Comparison of ENCODE assay signal across 11 cellular contexts in the genomic region with DNA sequence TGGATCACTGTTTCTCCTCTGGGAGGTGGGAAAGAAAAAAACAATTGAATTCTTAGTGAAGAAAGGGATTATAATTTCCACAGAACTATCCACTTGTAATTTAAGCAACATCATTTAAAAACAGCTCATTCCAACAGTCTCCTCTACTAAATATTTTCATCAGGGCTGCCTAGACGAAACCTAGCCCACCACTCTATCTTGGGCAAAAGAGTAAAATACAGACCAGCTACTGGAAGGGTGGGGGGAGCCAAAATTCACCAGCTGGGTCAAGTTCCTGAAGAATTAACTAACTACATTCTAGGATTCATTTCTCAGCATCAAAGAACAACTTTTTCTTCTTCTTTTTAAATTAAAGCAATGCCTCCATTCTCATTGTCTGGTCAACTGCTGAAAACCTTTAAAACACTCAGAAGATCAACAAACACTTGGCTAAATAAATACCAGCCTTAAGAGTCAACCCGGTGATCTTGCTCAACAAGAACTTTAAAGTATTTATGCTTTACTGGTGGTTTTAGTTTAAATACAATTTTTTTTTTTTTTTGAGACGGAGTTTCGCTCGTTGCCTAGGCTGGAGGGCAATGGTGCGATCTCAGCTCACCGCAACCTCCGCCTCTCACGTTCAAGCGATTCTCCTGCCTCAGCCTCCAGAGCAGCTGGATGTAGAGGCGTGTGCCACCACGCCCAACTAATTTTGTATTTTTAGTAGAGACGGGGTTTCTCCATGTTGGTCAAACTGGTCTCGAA. TPM values are rescaled to one million over a fixed set of nuclear protein-coding genes. Genes with fewer than 3 reads are reported as not detected.
A peak's percentile ranks its signal among the peaks of the same experiment; 100 is the strongest.
DNase-seq lines count a peak whose midpoint lies in the region; ATAC-seq and TF ChIP-seq lines count a peak whose summit lies in the region.
"Had no signal": no experiment of that assay in that cellular context is flagged by ENCODE, and none has a peak within 500 bp of the region (broad histone marks: within the 10 kb centered on the region; RNA-seq: fewer than 3 reads in every experiment).

No MANE protein-coding gene starts in this region.

- H3K27me3 ChIP-seq in CD4-positive, alpha-beta T cell (ENCODE audit: control insufficient read depth, insufficient read depth, low read length): no peaks in the 10 kb centered on the region
- no peaks in the 10 kb centered on the region for H3K27me3 ChIP-seq in colonic mucosa
- H3K27me3 ChIP-seq: ovary, testis had no signal

- no peaks in the 10 kb centered on the region for H3K9me3 Mint-ChIP-seq in CD4-positive, alpha-beta T cell
- H3K9me3 Mint-ChIP-seq in nephron: no peaks in the 10 kb centered on the region

- peaks cover 11% of the 10 kb centered on the region for H3K4me1 ChIP-seq in colonic mucosa

- DNase-seq in CD4-positive, alpha-beta T cell: no peak
- DNase-seq in HS-5 (ENCODE audit: low read depth): peak; percentile 43
- DNase-seq in dedifferentiated amniotic fluid mesenchymal stem cell (ENCODE audit: extremely low spot score): peak; percentile 85
- no peak for DNase-seq in colonic mucosa
- DNase-seq in iPS-NIHi11 (ENCODE audit: low spot score): no peak
- no peak for DNase-seq in NCI-H1417 (lab: John Stamatoyannopoulos, UW)
- no peak for DNase-seq in GM10266 (ENCODE audit: extremely low spot score)
- DNase-seq: activated gamma-delta T cell treated with Interleukin-2 at 50 U/mL for 16 hours, ovary, testis had no signal

- H3K36me3 ChIP-seq in colonic mucosa: peaks cover 14% of the 10 kb centered on the region
- H3K36me3 ChIP-seq: ovary had no signal

- H3K9ac ChIP-seq in colonic mucosa (ENCODE audit: low read depth in 2 of 2, low read length in 2 of 2): no peak overlapping the region

- H3K36me3 Mint-ChIP-seq in CD4-positive, alpha-beta T cell (ENCODE audit: low read depth): peaks cover 73% of the 10 kb centered on the region
- peaks cover 77% of the 10 kb centered on the region for H3K36me3 Mint-ChIP-seq in nephron (ENCODE audit: low read depth)

- CTCF ChIA-PET in CD4-positive, alpha-beta T cell (lab: Charles Lee): interaction anchor here (0.9 to 4.9 kb wide), 3 partner anchors 19 to 78 kb away, joined by 3 to 17 read pairs (median 4); partner anchors contain the start of gene KANSL1

- peak overlapping the region; percentile 46 for H3K27ac Mint-ChIP-seq in CD4-positive, alpha-beta T cell
- peak overlapping the region; percentile 2 to 34 (median 13) for H3K27ac Mint-ChIP-seq in nephron

- H3K4me3 Mint-ChIP-seq in CD4-positive, alpha-beta T cell: peak overlapping the region; percentile 52
- no peak overlapping the region for H3K4me3 Mint-ChIP-seq in nephron

- no peaks in the 10 kb centered on the region for H3K27me3 Mint-ChIP-seq in CD4-positive, alpha-beta T cell
- no peaks in the 10 kb centered on the region for H3K27me3 Mint-ChIP-seq in nephron (ENCODE audit: low read depth)

- H3K4me1 Mint-ChIP-seq in CD4-positive, alpha-beta T cell (ENCODE audit: low read depth): peaks cover 86% of the 10 kb centered on the region
- H3K4me1 Mint-ChIP-seq in nephron: peaks cover 57% of the 10 kb centered on the region

- no peak overlapping the region for H3K27ac ChIP-seq in CD4-positive, alpha-beta T cell (ENCODE audit: low read depth, low read length)
- no peak overlapping the region for H3K27ac ChIP-seq in colonic mucosa
- H3K27ac ChIP-seq: ovary had no signal

- ATAC-seq in CD4-positive, alpha-beta T cell (ENCODE audit: poor library complexity): no peak

- POLR2A ChIA-PET in CD4-positive, alpha-beta T cell (lab: Charles Lee): no interaction called here

- intact Hi-C loops in CD4-positive, alpha-beta T cell (cut with DNase I, micrococcal nuclease): loop anchor here in 1 of 2 experiments (2.0 kb wide), 1 partner anchor 15 kb away; no protein-coding TSS in a partner anchor
- intact Hi-C loops in colonic mucosa (cut with DNase I): no loop called here

- H3K4me3 ChIP-seq in colonic mucosa: no peak overlapping the region
- H3K4me3 ChIP-seq: ovary, testis had no signal

- TF ChIP-seq CTCF in CD4-positive, alpha-beta T cell (IDR thresholded peaks at IDR 0.05): no peak
- TF ChIP-seq CTCF in nephron (IDR thresholded peaks at IDR 0.05; ENCODE audit: unreplicated experiment in 3 of 3) (no peak), colonic mucosa (IDR thresholded peaks at IDR 0.05) (no peak), GM10266 (IDR thresholded peaks at IDR 0.05; ENCODE audit: control insufficient read depth, insufficient read depth, low read depth, missing control alignments) (no peak)

- H3K9me3 ChIP-seq in CD4-positive, alpha-beta T cell (ENCODE audit: control insufficient read depth, low read length): no peaks in the 10 kb centered on the region
- no peaks in the 10 kb centered on the region for H3K9me3 ChIP-seq in colonic mucosa
- H3K9me3 ChIP-seq: ovary, testis had no signal

RNA-seq across cellular contexts. Expression of gene KANSL1, which starts 25.2 kb away (rescaled TPM):
- total RNA-seq in CD4-positive, alpha-beta T cell: 100 to 1,000 TPM; 122 to 125 TPM
- total RNA-seq in colonic mucosa: 10 to 100 TPM; 60.0 to 72.3 TPM

Comparison
In these comparisons a context has a peak if more than half of its experiments do, and no peak if none do; other contexts are left out.
1. DNase-seq: peak in HS-5 (single experiment) and dedifferentiated amniotic fluid mesenchymal stem cell (single experiment); none in CD4-positive, alpha-beta T cell (0 of 10), colonic mucosa (single experiment), iPS-NIHi11 (single experiment), NCI-H1417 (0 of 3) and GM10266 (single experiment).